In the genomic region with DNA sequence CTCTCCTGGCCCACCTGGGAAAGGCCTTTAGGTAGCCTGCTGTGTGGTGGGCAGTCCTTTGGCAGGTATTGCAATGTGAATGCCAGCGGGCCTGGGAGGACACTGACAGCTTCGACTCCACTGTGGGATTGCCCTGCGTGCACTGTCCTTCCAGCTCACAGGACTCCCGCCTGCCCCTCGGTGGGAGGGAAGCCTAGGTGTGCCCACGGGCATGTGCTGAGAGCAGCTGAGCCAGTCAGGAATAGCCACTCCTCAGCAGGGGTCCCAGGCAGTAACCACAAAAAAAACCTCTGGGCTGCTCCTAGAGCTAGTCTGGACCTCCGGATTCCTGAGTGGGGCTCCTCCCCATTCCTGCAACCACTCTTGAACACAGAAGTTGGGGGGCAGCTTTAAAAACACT, we compare ENCODE assay signal across 1 cellular context.
TF ChIP-seq lines count a peak whose summit lies in the region.

No MANE protein-coding gene starts in this region.

TF ChIP-seq in HepG2, 621 proteins besides CTCF, POLR2A, EP300 and RAD21 (continued from another document):
- no peak for TF ChIP-seq ZNF143 (CRISPR knock-in tag; IDR thresholded peaks at IDR 0.05)
- TF ChIP-seq, protein P1, sequence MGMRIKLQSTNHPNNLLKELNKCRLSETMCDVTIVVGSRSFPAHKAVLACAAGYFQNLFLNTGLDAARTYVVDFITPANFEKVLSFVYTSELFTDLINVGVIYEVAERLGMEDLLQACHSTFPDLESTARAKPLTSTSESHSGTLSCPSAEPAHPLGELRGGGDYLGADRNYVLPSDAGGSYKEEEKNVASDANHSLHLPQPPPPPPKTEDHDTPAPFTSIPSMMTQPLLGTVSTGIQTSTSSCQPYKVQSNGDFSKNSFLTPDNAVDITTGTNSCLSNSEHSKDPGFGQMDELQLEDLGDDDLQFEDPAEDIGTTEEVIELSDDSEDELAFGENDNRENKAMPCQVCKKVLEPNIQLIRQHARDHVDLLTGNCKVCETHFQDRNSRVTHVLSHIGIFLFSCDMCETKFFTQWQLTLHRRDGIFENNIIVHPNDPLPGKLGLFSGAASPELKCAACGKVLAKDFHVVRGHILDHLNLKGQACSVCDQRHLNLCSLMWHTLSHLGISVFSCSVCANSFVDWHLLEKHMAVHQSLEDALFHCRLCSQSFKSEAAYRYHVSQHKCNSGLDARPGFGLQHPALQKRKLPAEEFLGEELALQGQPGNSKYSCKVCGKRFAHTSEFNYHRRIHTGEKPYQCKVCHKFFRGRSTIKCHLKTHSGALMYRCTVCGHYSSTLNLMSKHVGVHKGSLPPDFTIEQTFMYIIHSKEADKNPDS (CRISPR knock-in tag; IDR thresholded peaks at IDR 0.05) = no peak
- no peak for TF ChIP-seq ZNF101 (CRISPR knock-in tag; IDR thresholded peaks at IDR 0.05; ENCODE audit: borderline replicate concordance, low read depth)
- no peak for TF ChIP-seq ZNF225 (CRISPR knock-in tag; IDR thresholded peaks at IDR 0.05)
- TF ChIP-seq RAD51 (IDR thresholded peaks at IDR 0.05; ENCODE audit: borderline replicate concordance) = no peak
- TF ChIP-seq KLF13 (CRISPR knock-in tag; IDR thresholded peaks at IDR 0.05) = no peak
- no peak for TF ChIP-seq MIER2 (CRISPR knock-in tag; IDR thresholded peaks at IDR 0.05)
